ENCODE assay signal across 1 cellular context in genomic region chr3:197209366-197210260, GRCh38.
TF ChIP-seq lines count a peak whose summit lies in the region.

No MANE protein-coding gene starts in this region.

TF ChIP-seq in HEK293, 187 proteins besides CTCF, POLR2A, EP300 and RAD21 (continued from another document):
- no peak for TF ChIP-seq ZSCAN18 (tag by site-specific recombination; IDR thresholded peaks at IDR 0.05)
- TF ChIP-seq IKZF3 (tag by site-specific recombination; IDR thresholded peaks at IDR 0.05) = peak; percentile 76
- TF ChIP-seq ZNF19 (tag by site-specific recombination; IDR thresholded peaks at IDR 0.05; ENCODE audit: low read depth) = no peak
- TF ChIP-seq BCL11A (tag by site-specific recombination; IDR thresholded peaks at IDR 0.05; ENCODE audit: low read depth) = no peak
- TF ChIP-seq ZNF404 (tag by site-specific recombination; IDR thresholded peaks at IDR 0.05) = no peak
- no peak for TF ChIP-seq RBAK (tag by site-specific recombination; IDR thresholded peaks at IDR 0.05)
- peak; percentile 34; the same call in 1 of the 2 replicates for TF ChIP-seq SCRT1 (tag by site-specific recombination; IDR thresholded peaks at IDR 0.05; ENCODE audit: borderline replicate concordance)
- TF ChIP-seq ZFHX2 (tag by site-specific recombination; conservative IDR thresholded peaks at IDR 0.05) = no peak
- no peak for TF ChIP-seq ZNF132 (tag by site-specific recombination; IDR thresholded peaks at IDR 0.05; ENCODE audit: borderline replicate concordance)
- peak; percentile 51; the same call in 1 of the 2 replicates for TF ChIP-seq ZNF664 (tag by site-specific recombination; IDR thresholded peaks at IDR 0.05)
- no peak for TF ChIP-seq ZBTB26 (tag by site-specific recombination; optimal IDR thresholded peaks at IDR 0.05)
- no peak for TF ChIP-seq MZF1 (tag by site-specific recombination; IDR thresholded peaks at IDR 0.05; ENCODE audit: borderline replicate concordance)
- TF ChIP-seq GFI1B (tag by site-specific recombination; IDR thresholded peaks at IDR 0.05) = no peak
- TF ChIP-seq ZNF362 (tag by site-specific recombination; IDR thresholded peaks at IDR 0.05) = no peak
- TF ChIP-seq ZNF10 (tag by site-specific recombination; IDR thresholded peaks at IDR 0.05) = no peak
- no peak for TF ChIP-seq PRDM10 (tag by site-specific recombination; IDR thresholded peaks at IDR 0.05)
- TF ChIP-seq TCF7L2 (IDR thresholded peaks at IDR 0.05; ENCODE audit: borderline replicate concordance, low read depth, low read length) = 0 out of 2 replicates have a peak, but pooled peaks have one; percentile 24
